8 cellular contexts compared by ENCODE assay signal in the genomic region with DNA sequence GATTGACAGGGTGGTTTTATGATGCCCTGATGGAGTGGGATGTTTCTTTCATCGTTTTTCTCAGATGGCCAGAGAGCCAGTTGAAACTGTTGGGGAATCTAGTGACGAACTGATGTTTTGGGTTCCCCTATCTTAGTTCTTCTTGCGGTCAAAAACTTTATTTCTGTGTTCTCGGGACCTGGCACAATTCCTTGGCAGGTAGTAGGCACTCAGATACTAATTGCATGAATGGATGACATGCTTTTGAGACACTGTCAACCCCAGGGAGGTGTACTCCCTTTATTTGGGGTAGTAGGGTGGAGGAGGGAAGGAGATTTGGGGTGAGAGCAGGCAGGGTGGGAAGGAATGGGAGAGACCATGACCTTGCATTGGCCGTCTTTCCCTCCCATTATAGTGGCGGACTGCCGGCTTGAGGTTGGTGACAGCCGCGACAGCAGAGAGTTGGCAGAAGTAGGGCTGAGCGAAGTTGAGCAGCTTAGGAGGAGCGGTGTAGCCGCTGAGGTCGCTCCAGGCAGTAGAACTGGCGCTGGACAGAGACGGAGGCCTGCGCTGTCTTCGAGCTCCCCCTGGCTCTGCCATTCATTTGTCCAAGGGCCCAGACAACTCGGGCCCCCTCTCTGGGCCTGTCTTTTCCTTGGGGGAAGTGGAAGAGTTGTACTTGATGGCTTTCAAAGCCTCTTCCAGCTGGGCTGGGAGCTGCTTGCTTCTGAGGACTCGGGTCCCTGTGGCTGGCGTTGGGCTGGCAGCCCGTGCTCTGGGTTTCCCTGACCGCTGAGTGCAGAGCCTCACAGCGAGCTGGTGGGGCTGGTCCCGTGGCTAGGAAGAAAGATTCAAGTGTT. TPM values are rescaled to one million over a fixed set of nuclear protein-coding genes. Genes with fewer than 3 reads are reported as not detected.
DNase-seq lines count a peak whose midpoint lies in the region; ATAC-seq and TF ChIP-seq lines count a peak whose summit lies in the region.

No MANE protein-coding gene starts in this region.

- POLR2A ChIA-PET in HCT116 (lab: Charles Lee), result no interaction called here

- H3K4me1 ChIP-seq in HCT116 (ENCODE audit: control insufficient read depth in 1 of 2, insufficient read depth in 2 of 2, low read length in 2 of 2), result peaks cover 21 to 57% of the 10 kb centered on the region in 2 experiments
- H3K4me1 ChIP-seq in aorta (ENCODE audit: control insufficient read depth in 1 of 2, insufficient read depth in 2 of 2, low read length in 2 of 2), result no peaks in the 10 kb centered on the region
- H3K4me1 ChIP-seq in gastroesophageal sphincter, result peaks cover 0 to 48% (median 27%) of the 10 kb centered on the region in 3 donors

- peak overlapping the region; percentile 94 for H3K27ac Mint-ChIP-seq in dendritic cell treated with granulocyte-macrophage colony-stimulating factor and Interleukin-4, amounts not matched to agents 40 ng/mL and 50 ng/mL, for 4 days

- no peak for TF ChIP-seq RAD21 in HCT116 (IDR thresholded peaks at IDR 0.05; ENCODE audit: low read depth)

- H3F3A ChIP-seq in SU-DHL-6 (ENCODE audit: insufficient read depth), result peaks cover 25% of the 10 kb centered on the region

- H3K79me2 ChIP-seq in HCT116 (ENCODE audit: insufficient read depth, low read length) (peaks cover 68% of the 10 kb centered on the region), SU-DHL-6 (ENCODE audit: insufficient read depth, low read length) (peaks cover 67% of the 10 kb centered on the region)

- peak overlapping the region; percentile 97 for H3K4me3 Mint-ChIP-seq in dendritic cell treated with granulocyte-macrophage colony-stimulating factor and Interleukin-4, amounts not matched to agents 40 ng/mL and 50 ng/mL, for 4 days

- 21 to 26% methylated on average over 24 of the region's 24 CpGs for WGBS in aorta, 2 donors
- 51 to 55% methylated on average over 4 to 23 of the region's 24 CpGs for WGBS in gastroesophageal sphincter (ENCODE audit: low coverage in 1 of 2), 2 donors

- no peak for TF ChIP-seq POLR2A in HCT116 (IDR thresholded peaks at IDR 0.05; ENCODE audit: borderline replicate concordance, extremely low read depth, insufficient read depth, insufficient read length)
- TF ChIP-seq POLR2A in gastroesophageal sphincter (IDR thresholded peaks at IDR 0.05), result no peak

- BruUV-seq in HCT116 (replicated peaks; lab: Mats Ljungman, UMichigan), result TSS peak; percentile 34

- no peak for DNase-seq in HCT116 (ENCODE audit: low read depth, low spot score)
- peak; percentile 43 for DNase-seq in mucosa of gallbladder (ENCODE audit: low spot score)
- DNase-seq in aorta, result peak in 1 of 2 donors; percentile 69
- no peak for DNase-seq in NCI-H1930 (lab: John Stamatoyannopoulos, UW)

- no peaks in the 10 kb centered on the region for H3K9me2 ChIP-seq in HCT116 (ENCODE audit: insufficient read depth)
- no peaks in the 10 kb centered on the region for H3K9me2 ChIP-seq in SU-DHL-6 (replicated peaks; ENCODE audit: insufficient read depth, low read length)

- TF ChIP-seq CTCF in HCT116 (IDR thresholded peaks at IDR 0.05 in 2 of 3, conservative IDR thresholded peaks at IDR 0.05 in 1 of 3; ENCODE audit: borderline replicate concordance in 1 of 3, insufficient read depth in 1 of 3, low read depth in 2 of 3, low read length in 2 of 3) (no peak), SU-DHL-6 (IDR thresholded peaks at IDR 0.05; ENCODE audit: insufficient read depth, low read length, poor library complexity, severe bottlenecking) (no peak), gastroesophageal sphincter (IDR thresholded peaks at IDR 0.05) (peak in 1 of 4 experiments; percentile 36)

- H2AFZ ChIP-seq in HCT116 (ENCODE audit: low read depth, low read length, poor library complexity, severe bottlenecking) (no peak overlapping the region), SU-DHL-6 (ENCODE audit: low read depth, low read length, severe bottlenecking) (no peak overlapping the region)

- TF ChIP-seq EP300 in gastroesophageal sphincter (IDR thresholded peaks at IDR 0.05), result no peak

- H3K36me3 ChIP-seq in HCT116 (ENCODE audit: control insufficient read depth in 1 of 2, insufficient read depth in 2 of 2, low read length in 2 of 2) (peaks cover 7 to 45% of the 10 kb centered on the region in 2 experiments; a peak in 1 of 4 replicates), SU-DHL-6 (ENCODE audit: low read length) (no peaks in the 10 kb centered on the region), aorta (ENCODE audit: control insufficient read depth in 1 of 2, insufficient read depth in 2 of 2, low read length in 1 of 2) (no peaks in the 10 kb centered on the region), gastroesophageal sphincter (no peaks in the 10 kb centered on the region)

- RAD21 ChIA-PET in HCT116 (lab: Charles Lee; ENCODE audit: low non-redundant PET in 1 of 2, low total read pairs in 2 of 2, uncharacterized antibody in 2 of 2, unreplicated experiment in 2 of 2), result no interaction called here

- peaks cover 85% of the 10 kb centered on the region for H3K36me3 Mint-ChIP-seq in dendritic cell treated with granulocyte-macrophage colony-stimulating factor and Interleukin-4, amounts not matched to agents 40 ng/mL and 50 ng/mL, for 4 days (ENCODE audit: low read depth)

- H3K4me2 ChIP-seq in HCT116 (ENCODE audit: low read length) (peak overlapping the region; percentile 86; the same call in 1 of the 2 replicates), SU-DHL-6 (ENCODE audit: low read depth, low read length, poor library complexity, severe bottlenecking) (peak overlapping the region; percentile 77)

- no peak for ATAC-seq in HCT116
- ATAC-seq in aorta (ENCODE audit: low FRiP score), result peak; percentile 74
- no peak for ATAC-seq in esophagus mucosa
- ATAC-seq in gastroesophageal sphincter, result no peak

- no peaks in the 10 kb centered on the region for H3K9me3 Mint-ChIP-seq in dendritic cell treated with granulocyte-macrophage colony-stimulating factor and Interleukin-4, amounts not matched to agents 40 ng/mL and 50 ng/mL, for 4 days

- H3K4me3 ChIP-seq in HCT116 (replicated peaks in 1 of 2; ENCODE audit: low read depth in 1 of 2, low read length in 2 of 2), result no peak overlapping the region
- peak overlapping the region; percentile 60 for H3K4me3 ChIP-seq in SU-DHL-6 (ENCODE audit: insufficient read depth, low read length, poor library complexity, severe bottlenecking)
- no peak overlapping the region for H3K4me3 ChIP-seq in aorta (ENCODE audit: low read length in 2 of 2)
- H3K4me3 ChIP-seq in gastroesophageal sphincter, result peak overlapping the region in 1 of 2 donors; percentile 64

- no peaks in the 10 kb centered on the region for H3K27me3 Mint-ChIP-seq in dendritic cell treated with granulocyte-macrophage colony-stimulating factor and Interleukin-4, amounts not matched to agents 40 ng/mL and 50 ng/mL, for 4 days

- intact Hi-C loops in HCT116 (cut with micrococcal nuclease), result no loop called here
- intact Hi-C loops in dendritic cell treated with granulocyte-macrophage colony-stimulating factor and Interleukin-4, amounts not matched to agents 40 ng/mL and 50 ng/mL, for 4 days (cut with micrococcal nuclease), result loop anchor here (10.0 kb wide), 1 partner anchor 133 kb away; no protein-coding TSS in a partner anchor
- intact Hi-C loops in aorta (cut with DNase I), result loop anchor here in 1 of 2 donors (5.0 kb wide), 1 partner anchor 60 kb away; a partner anchor contains a TSS

- H3K4me1 Mint-ChIP-seq in dendritic cell treated with granulocyte-macrophage colony-stimulating factor and Interleukin-4, amounts not matched to agents 40 ng/mL and 50 ng/mL, for 4 days (ENCODE audit: low read depth), result peaks cover 80% of the 10 kb centered on the region

- H3K9ac ChIP-seq in HCT116 (ENCODE audit: low read length) (no peak overlapping the region), SU-DHL-6 (ENCODE audit: low read length) (peak overlapping the region; percentile 72)

- H3K9me3 ChIP-seq in HCT116 (ENCODE audit: control insufficient read depth in 1 of 2, insufficient read depth in 1 of 2, low read depth in 1 of 2, low read length in 2 of 2) (no peaks in the 10 kb centered on the region), SU-DHL-6 (ENCODE audit: insufficient read depth, low read length) (no peaks in the 10 kb centered on the region), aorta (ENCODE audit: control insufficient read depth, low read length) (no peaks in the 10 kb centered on the region), gastroesophageal sphincter (no peaks in the 10 kb centered on the region)

- CTCF ChIA-PET in HCT116 (lab: Charles Lee), result no interaction called here

- H3K27ac ChIP-seq in HCT116 (ENCODE audit: low read depth, low read length), result no peak overlapping the region
- H3K27ac ChIP-seq in SU-DHL-6 (ENCODE audit: low read depth, low read length), result no peak overlapping the region
- H3K27ac ChIP-seq in aorta (ENCODE audit: low read depth in 1 of 2, low read length in 2 of 2), result no peak overlapping the region
- H3K27ac ChIP-seq in gastroesophageal sphincter, result no peak overlapping the region

- H4K20me1 ChIP-seq in HCT116 (ENCODE audit: insufficient read depth) (no peaks in the 10 kb centered on the region), SU-DHL-6 (ENCODE audit: low read depth, low read length) (no peaks in the 10 kb centered on the region; the same call in 1 of the 2 replicates)

- H3K27me3 ChIP-seq in HCT116 (ENCODE audit: insufficient read depth, low read length), result no peaks in the 10 kb centered on the region
- no peaks in the 10 kb centered on the region for H3K27me3 ChIP-seq in SU-DHL-6 (ENCODE audit: low read length)
- no peaks in the 10 kb centered on the region for H3K27me3 ChIP-seq in aorta (ENCODE audit: control insufficient read depth in 1 of 2, insufficient read depth in 2 of 2, low read length in 1 of 2)
- H3K27me3 ChIP-seq in gastroesophageal sphincter, result no peaks in the 10 kb centered on the region

TF ChIP-seq in HCT116, 20 proteins besides CTCF, POLR2A, EP300 and RAD21:
- no peak for TF ChIP-seq EZH2phosphoT487 (IDR thresholded peaks at IDR 0.05; ENCODE audit: borderline replicate concordance)
TF ChIP-seq in HCT116: peak in this region for 0.

RNA-seq across cellular contexts. Expression of a gene that starts 2.6 kb away (rescaled TPM):
- total RNA-seq in HCT116 (2021; ENCODE audit: unreplicated experiment) (15.4 TPM), mucosa of gallbladder (19.3 TPM), aorta (10 to 100 TPM in 1 of 2 donors, 1 to 10 TPM in 1; 9.5 to 12.1 TPM), esophagus mucosa (18.8 TPM), gastroesophageal sphincter (1 to 10 TPM; 3.3 to 8.9 (median 5.8) TPM)
- 4.0 and 4.1 TPM in 2 replicates for polyA plus RNA-seq in HCT116 (2012)
- 1 to 10 TPM; 1.0 to 1.9 TPM for polyA plus RNA-seq in aorta
